1 cellular context compared by ENCODE assay signal in the genomic region with DNA sequence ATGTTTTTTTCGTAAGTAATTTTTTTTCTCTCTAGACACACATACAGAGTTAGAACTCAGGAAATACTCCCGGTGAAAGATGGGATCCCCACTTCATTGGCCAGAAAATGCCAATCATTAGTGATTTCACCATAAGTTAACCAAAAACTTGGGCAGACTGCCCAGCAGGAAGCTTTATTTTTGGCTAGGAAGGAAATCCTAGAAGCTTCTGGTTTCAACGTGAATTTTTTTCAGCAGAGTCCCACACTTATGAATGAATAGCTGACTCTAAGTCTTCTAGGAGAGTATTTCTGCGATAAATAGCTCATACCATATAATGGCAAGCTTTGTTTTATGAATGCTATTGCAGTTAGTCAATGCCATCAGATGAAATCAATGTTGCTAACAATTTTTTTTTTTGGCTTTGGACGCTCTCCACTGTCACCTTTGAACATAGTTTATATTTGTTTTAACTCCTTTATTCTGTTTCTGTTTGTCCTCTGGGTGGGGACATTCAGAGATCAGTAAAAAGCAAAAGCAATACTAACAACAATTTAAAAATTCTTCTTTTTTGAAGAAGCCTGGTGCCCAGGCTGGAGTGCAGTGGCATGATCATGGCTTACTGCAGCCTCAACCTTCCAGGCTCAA.
TF ChIP-seq lines count a peak whose summit lies in the region.

No MANE protein-coding gene starts in this region.

TF ChIP-seq in GM12878, 131 proteins besides CTCF, POLR2A, EP300 and RAD21:
- TF ChIP-seq RELB (IDR thresholded peaks at IDR 0.05; ENCODE audit: low read depth) = no peak
- no peak for TF ChIP-seq KDM1A (IDR thresholded peaks at IDR 0.05; ENCODE audit: borderline replicate concordance)
- no peak for TF ChIP-seq TAF1 (IDR thresholded peaks at IDR 0.05; ENCODE audit: borderline replicate concordance, low read depth, low read length)
- TF ChIP-seq KLF5 (IDR thresholded peaks at IDR 0.05; ENCODE audit: partially characterized antibody) = no peak
- no peak for TF ChIP-seq IKZF2 (IDR thresholded peaks at IDR 0.05)
- TF ChIP-seq, protein P1, sequence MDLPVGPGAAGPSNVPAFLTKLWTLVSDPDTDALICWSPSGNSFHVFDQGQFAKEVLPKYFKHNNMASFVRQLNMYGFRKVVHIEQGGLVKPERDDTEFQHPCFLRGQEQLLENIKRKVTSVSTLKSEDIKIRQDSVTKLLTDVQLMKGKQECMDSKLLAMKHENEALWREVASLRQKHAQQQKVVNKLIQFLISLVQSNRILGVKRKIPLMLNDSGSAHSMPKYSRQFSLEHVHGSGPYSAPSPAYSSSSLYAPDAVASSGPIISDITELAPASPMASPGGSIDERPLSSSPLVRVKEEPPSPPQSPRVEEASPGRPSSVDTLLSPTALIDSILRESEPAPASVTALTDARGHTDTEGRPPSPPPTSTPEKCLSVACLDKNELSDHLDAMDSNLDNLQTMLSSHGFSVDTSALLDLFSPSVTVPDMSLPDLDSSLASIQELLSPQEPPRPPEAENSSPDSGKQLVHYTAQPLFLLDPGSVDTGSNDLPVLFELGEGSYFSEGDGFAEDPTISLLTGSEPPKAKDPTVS (IDR thresholded peaks at IDR 0.05; ENCODE audit: low read depth, low read length) = no peak
- no peak for TF ChIP-seq E2F4 (IDR thresholded peaks at IDR 0.05; ENCODE audit: low read depth, low read length)
- TF ChIP-seq NFYA (IDR thresholded peaks at IDR 0.05; ENCODE audit: borderline replicate concordance, low read depth, low read length) = no peak
- no peak for TF ChIP-seq NRF1 (conservative IDR thresholded peaks at IDR 0.05; ENCODE audit: low read depth, low read length)
- TF ChIP-seq GABPA (IDR thresholded peaks at IDR 0.05; ENCODE audit: low read depth) = no peak
- TF ChIP-seq RCOR1 (conservative IDR thresholded peaks at IDR 0.05; ENCODE audit: low read depth, low read length) = no peak
- TF ChIP-seq EGR1 (IDR thresholded peaks at IDR 0.05; ENCODE audit: borderline replicate concordance in 1 of 2, low read depth in 2 of 2, low read length in 2 of 2) = no peak
- TF ChIP-seq DPF2 (IDR thresholded peaks at IDR 0.05) = no peak
- TF ChIP-seq ZBTB11 (CRISPR knock-in tag; IDR thresholded peaks at IDR 0.05) = no peak
- no peak for TF ChIP-seq IKZF1 (conservative IDR thresholded peaks at IDR 0.05)
- no peak for TF ChIP-seq MYC (IDR thresholded peaks at IDR 0.05; ENCODE audit: insufficient read depth, insufficient read length, insufficient replicate concordance, low read length, severe bottlenecking)
- TF ChIP-seq SRF (IDR thresholded peaks at IDR 0.05; ENCODE audit: low read depth in 2 of 2, low read length in 2 of 2) = no peak
- no peak for TF ChIP-seq SUPT20H (IDR thresholded peaks at IDR 0.05; ENCODE audit: borderline replicate concordance, control insufficient read depth, low read depth, low read length)
- TF ChIP-seq PKNOX1 (IDR thresholded peaks at IDR 0.05) = no peak
- TF ChIP-seq E2F8 (IDR thresholded peaks at IDR 0.05; ENCODE audit: low read depth, partially characterized antibody) = no peak
TF ChIP-seq in GM12878: peak in this region for 0.
